Comparison of ENCODE assay signal across 9 cellular contexts in genomic region chr16:83807327-83807709, GRCh38. TPM values are rescaled to one million over a fixed set of nuclear protein-coding genes. Genes with fewer than 3 reads are reported as not detected.
A peak's percentile ranks its signal among the peaks of the same experiment; 100 is the strongest.
DNase-seq lines count a peak whose midpoint lies in the region; ATAC-seq, FAIRE-seq and TF ChIP-seq lines count a peak whose summit lies in the region.
"Had no signal": no experiment of that assay in that cellular context is flagged by ENCODE, and none has a peak within 500 bp of the region (broad histone marks: within the 10 kb centered on the region; RNA-seq: fewer than 3 reads in every experiment).

No MANE protein-coding gene starts in this region.

- H3K36me3 ChIP-seq in bronchial epithelial cell (ENCODE audit: control insufficient read depth, insufficient read depth, low read length): no peaks in the 10 kb centered on the region
- H3K36me3 ChIP-seq in H7 (replicated peaks; ENCODE audit: control insufficient read depth, insufficient read depth, low read length): no peaks in the 10 kb centered on the region; the same call in 1 of the 2 replicates

- H3K4me1 Mint-ChIP-seq in naive thymus-derived CD8-positive, alpha-beta T cell: peaks cover 12 to 60% (median 30%) of the 10 kb centered on the region in 4 donors

- H3K36me3 Mint-ChIP-seq in naive thymus-derived CD8-positive, alpha-beta T cell: peaks cover 0 to 37% (median 12%) of the 10 kb centered on the region in 3 donors

- DNase-seq in bronchial epithelial cell (ENCODE audit: low read depth): no peak
- peak in 1 of 10 donors; percentile 1 for DNase-seq in naive thymus-derived CD8-positive, alpha-beta T cell
- DNase-seq in NCI-H1436 (lab: John Stamatoyannopoulos, UW): no peak
- no peak for DNase-seq in SKM-1 treated with dmso at 0.1 percent for 144 hours (lab: John Stamatoyannopoulos, UW; ENCODE audit: unreplicated experiment)
- DNase-seq in H7: no peak
- no peak for DNase-seq in urothelium cell line (ENCODE audit: low spot score)

- peak overlapping the region; percentile 76 for H3K4me3 ChIP-seq in bronchial epithelial cell (ENCODE audit: low read depth, low read length)
- no peak overlapping the region for H3K4me3 ChIP-seq in H7 (ENCODE audit: insufficient read depth, low read depth, low read length)

- no peaks in the 10 kb centered on the region for H3K27me3 ChIP-seq in bronchial epithelial cell (ENCODE audit: control insufficient read depth, insufficient read depth, low read length)
- H3K27me3 ChIP-seq in H7 (ENCODE audit: control insufficient read depth, insufficient read depth, low read length): no peaks in the 10 kb centered on the region

- H3K27ac ChIP-seq in C4-2B: peak overlapping the region; percentile 83

- peaks cover 0 to 3% (median 0%) of the 10 kb centered on the region in 9 donors for H3K9me3 Mint-ChIP-seq in naive thymus-derived CD8-positive, alpha-beta T cell

- POLR2A ChIA-PET in naive thymus-derived CD8-positive, alpha-beta T cell (lab: Charles Lee): interaction anchor here (1.3 kb wide), 1 partner anchor 310 kb away, joined by 5 read pairs; the partner anchor contains the start of gene MBTPS1

- peak overlapping the region; percentile 62 to 98 (median 96) for H3K4me3 Mint-ChIP-seq in naive thymus-derived CD8-positive, alpha-beta T cell

- ATAC-seq in HG02943 (IDR thresholded peaks at IDR 0.05; ENCODE audit: low read depth, unreplicated experiment): peak; percentile 4
- ATAC-seq in naive thymus-derived CD8-positive, alpha-beta T cell: peak in 1 of 2 donors; percentile 7

- TF ChIP-seq CTCF in C4-2B (conservative IDR thresholded peaks at IDR 0.05): no peak
- TF ChIP-seq CTCF in bronchial epithelial cell (IDR thresholded peaks at IDR 0.05; ENCODE audit: insufficient read depth, low read length, severe bottlenecking): no peak

- H3K27me3 Mint-ChIP-seq in naive thymus-derived CD8-positive, alpha-beta T cell: peaks cover 0 to 7% (median 0%) of the 10 kb centered on the region in 5 donors

- FAIRE-seq in bronchial epithelial cell (lab: Jason Lieb, UNC) (no peak), urothelium cell line (lab: Jason Lieb, UNC) (no peak)
- FAIRE-seq: endometrium had no signal

- H3K27ac Mint-ChIP-seq in naive thymus-derived CD8-positive, alpha-beta T cell: peak overlapping the region; percentile 84 to 98 (median 97)

RNA-seq across cellular contexts. Expression of gene HSBP1, which starts 0.5 kb away (rescaled TPM):
- 20.0 and 152 TPM in 2 replicates for total RNA-seq in bronchial epithelial cell
- total RNA-seq in naive thymus-derived CD8-positive, alpha-beta T cell: 10 to 100 TPM; 25.3 to 30.1 TPM
- 10 to 100 TPM; 17.6 to 25.6 (median 20.8) TPM for polyA plus RNA-seq in naive thymus-derived CD8-positive, alpha-beta T cell
- 104 and 124 TPM in 2 replicates for total RNA-seq in H7 (2014; rRNA removed; shearing (Covaris generic))
